In the genomic region with DNA sequence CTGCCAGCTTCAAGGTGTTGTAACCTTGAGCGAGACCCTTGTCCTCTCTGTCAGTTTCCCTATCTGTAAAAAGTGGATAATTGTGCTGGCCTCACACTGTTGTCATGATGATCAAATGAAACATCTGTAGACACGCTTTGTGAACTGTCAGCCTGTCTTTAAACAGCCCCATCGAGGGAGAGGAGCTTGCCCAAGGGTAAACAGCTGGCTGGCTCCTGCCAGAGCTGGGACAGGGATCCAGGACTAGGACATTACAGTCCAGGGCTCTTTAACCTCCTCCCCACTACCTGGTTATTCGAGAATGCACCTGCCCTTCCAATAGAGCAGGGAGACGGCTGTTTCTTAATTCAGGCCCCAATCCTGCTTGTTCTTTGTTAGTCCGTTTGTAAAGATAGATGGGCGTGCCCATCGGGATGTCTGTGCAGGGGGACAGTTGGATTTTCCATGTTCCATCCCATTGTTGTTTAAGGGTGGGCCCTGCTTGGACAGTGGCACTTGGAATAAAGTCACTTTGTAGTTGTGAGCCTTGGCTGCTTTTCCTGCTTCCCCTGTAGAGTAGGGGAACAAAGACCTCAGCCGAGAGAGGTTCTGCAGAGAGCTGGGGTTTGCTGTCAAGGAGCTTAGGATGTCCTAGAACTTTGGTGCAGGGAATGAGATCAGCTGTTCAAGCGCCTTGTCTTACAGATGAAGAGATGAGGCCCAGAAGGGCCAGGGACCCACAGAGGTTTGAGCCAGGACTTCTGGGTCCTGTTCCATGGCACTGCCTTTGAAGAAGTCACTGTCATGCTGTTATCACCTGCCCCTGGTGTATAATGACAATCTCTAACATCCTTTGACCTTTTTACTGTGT, we compare ENCODE assay signal across 9 cellular contexts.
A peak's percentile ranks its signal among the peaks of the same experiment; 100 is the strongest.
DNase-seq lines count a peak whose midpoint lies in the region; ATAC-seq and TF ChIP-seq lines count a peak whose summit lies in the region.
"Had no signal": no experiment of that assay in that cellular context is flagged by ENCODE, and none has a peak within 500 bp of the region (broad histone marks: within the 10 kb centered on the region; RNA-seq: fewer than 3 reads in every experiment).

No MANE protein-coding gene starts in this region.

- POLR2A ChIA-PET in HEK293 (lab: Yijun Ruan, JAX) = no interaction called here
- POLR2A ChIA-PET in activated CD4-positive, alpha-beta memory T cell treated with anti-CD3 and anti-CD28 coated beads, Interleukin-2, amount 10 ng/mL, durations not matched to agents 7 days and 5 days (lab: Charles Lee) = interaction anchor here (0.7 to 3.2 kb wide), 3 partner anchors 10 to 143 kb away, joined by 4 to 20 read pairs (median 5); a partner anchor contains a TSS

- H3K27me3 Mint-ChIP-seq in activated CD4-positive, alpha-beta memory T cell treated with anti-CD3 and anti-CD28 coated beads, Interleukin-2, amount 10 ng/mL, durations not matched to agents 7 days and 5 days = no peaks in the 10 kb centered on the region

- H3K9ac ChIP-seq in smooth muscle cell (ENCODE audit: low read depth) = peak overlapping the region; percentile 96

- H3K36me3 Mint-ChIP-seq in activated CD4-positive, alpha-beta memory T cell treated with anti-CD3 and anti-CD28 coated beads, Interleukin-2, amount 10 ng/mL, durations not matched to agents 7 days and 5 days (ENCODE audit: low read depth) = peaks cover 6% of the 10 kb centered on the region

- no peak overlapping the region for H3K27ac ChIP-seq in HEK293 (ENCODE audit: extremely low read depth, low read depth, low read length)
- H3K27ac ChIP-seq in right cardiac atrium (ENCODE audit: low read length) = peak overlapping the region; percentile 98
- peak overlapping the region; percentile 90 for H3K27ac ChIP-seq in smooth muscle cell (ENCODE audit: low read depth)
- H3K27ac ChIP-seq: HL-60 had no signal

- H3K4me3 ChIP-seq in HEK293 (ENCODE audit: low read depth, low read length) (no peak overlapping the region; the same call in 1 of the 2 replicates), right cardiac atrium (ENCODE audit: low read length) (peak overlapping the region; percentile 97), smooth muscle cell (peak overlapping the region; percentile 99)

- H3K36me3 ChIP-seq in HEK293 (ENCODE audit: control insufficient read depth in 2 of 2, insufficient read depth in 1 of 2, low read length in 2 of 2) (no peaks in the 10 kb centered on the region), smooth muscle cell (ENCODE audit: low read depth) (no peaks in the 10 kb centered on the region)

- ATAC-seq in right cardiac atrium (no peak), GM18870 (IDR thresholded peaks at IDR 0.05; ENCODE audit: unreplicated experiment) (no peak)

- TF ChIP-seq CTCF in HEK293 (tag by site-specific recombination; IDR thresholded peaks at IDR 0.05) (no peak), smooth muscle cell (IDR thresholded peaks at IDR 0.05; ENCODE audit: borderline replicate concordance, insufficient read depth, poor library complexity, severe bottlenecking) (no peak)

- H3K27ac Mint-ChIP-seq in activated CD4-positive, alpha-beta memory T cell treated with anti-CD3 and anti-CD28 coated beads, Interleukin-2, amount 10 ng/mL, durations not matched to agents 7 days and 5 days = peak overlapping the region; percentile 10

- peaks cover 61% of the 10 kb centered on the region for H3K79me2 ChIP-seq in smooth muscle cell (ENCODE audit: low read depth)

- intact Hi-C loops in right cardiac atrium (cut with DNase I) = loop anchor here in 2 of 4 donors (5.0 kb wide), 1 partner anchor 79 kb away; a partner anchor contains a TSS

- 23% methylated on average over 10 of the region's 10 CpGs for WGBS in right cardiac atrium
- 42% methylated on average over 10 of the region's 10 CpGs for WGBS in smooth muscle cell (ENCODE audit: low lambda C conversion rate)

- peaks cover 74% of the 10 kb centered on the region for H3K4me1 Mint-ChIP-seq in activated CD4-positive, alpha-beta memory T cell treated with anti-CD3 and anti-CD28 coated beads, Interleukin-2, amount 10 ng/mL, durations not matched to agents 7 days and 5 days

- H2AFZ ChIP-seq in smooth muscle cell (ENCODE audit: low read depth) = no peak overlapping the region

- CTCF ChIA-PET in HEK293 (lab: Yijun Ruan, JAX) = interaction anchor here (0.5 to 1.1 kb wide), 3 partner anchors 10 to 141 kb away, joined by 3 read pairs; no protein-coding TSS in a partner anchor
- CTCF ChIA-PET in activated CD4-positive, alpha-beta memory T cell treated with anti-CD3 and anti-CD28 coated beads, Interleukin-2, amount 10 ng/mL, durations not matched to agents 7 days and 5 days (lab: Charles Lee) = interaction anchor here (1.1 to 2.2 kb wide), 3 partner anchors 9 to 27 kb away, joined by 3 to 8 read pairs (median 6); no protein-coding TSS in a partner anchor

- peak overlapping the region; percentile 91 for H3K4me3 Mint-ChIP-seq in activated CD4-positive, alpha-beta memory T cell treated with anti-CD3 and anti-CD28 coated beads, Interleukin-2, amount 10 ng/mL, durations not matched to agents 7 days and 5 days

- H4K20me1 ChIP-seq in smooth muscle cell (ENCODE audit: low read depth) = peaks cover 66% of the 10 kb centered on the region

- H3F3A ChIP-seq in smooth muscle cell (ENCODE audit: low read depth) = peaks cover 48% of the 10 kb centered on the region

- H3K9me3 ChIP-seq in HEK293 (ENCODE audit: control insufficient read depth, insufficient read depth, low read depth, low read length) = no peaks in the 10 kb centered on the region
- H3K9me3 ChIP-seq in right cardiac atrium (ENCODE audit: control insufficient read depth, low read length) = no peaks in the 10 kb centered on the region
- no peaks in the 10 kb centered on the region for H3K9me3 ChIP-seq in smooth muscle cell (replicated peaks; ENCODE audit: low read depth)

- H3K4me2 ChIP-seq in smooth muscle cell = peak overlapping the region; percentile 100

- no peaks in the 10 kb centered on the region for H3K9me3 Mint-ChIP-seq in activated CD4-positive, alpha-beta memory T cell treated with anti-CD3 and anti-CD28 coated beads, Interleukin-2, amount 10 ng/mL, durations not matched to agents 7 days and 5 days

- peaks cover 31% of the 10 kb centered on the region for H3K4me1 ChIP-seq in HEK293 (ENCODE audit: control insufficient read depth, insufficient read depth, low read length)
- H3K4me1 ChIP-seq in right cardiac atrium (ENCODE audit: control insufficient read depth, insufficient read depth, low read length) = peaks cover 39% of the 10 kb centered on the region
- H3K4me1 ChIP-seq in smooth muscle cell (ENCODE audit: low read depth) = peaks cover 34% of the 10 kb centered on the region

- no peak for DNase-seq in activated CD4-positive, alpha-beta memory T cell treated with anti-CD3 and anti-CD28 coated beads, Interleukin-2, amount 10 ng/mL, durations not matched to agents 7 days and 5 days
- DNase-seq in right cardiac atrium (no peak), smooth muscle cell (lab: John Stamatoyannopoulos, UW; ENCODE audit: unreplicated experiment) (no peak), SKM-1 (lab: John Stamatoyannopoulos, UW; ENCODE audit: unreplicated experiment) (no peak), GM03348 (ENCODE audit: low spot score) (no peak)
- DNase-seq in activated CD4-positive, CD25-positive, alpha-beta regulatory T cell (lab: John Stamatoyannopoulos, UW) = no peak

- no peaks in the 10 kb centered on the region for H3K27me3 ChIP-seq in right cardiac atrium (ENCODE audit: control insufficient read depth, insufficient read depth)
- H3K27me3 ChIP-seq in smooth muscle cell (ENCODE audit: low read depth) = no peaks in the 10 kb centered on the region

TF ChIP-seq in HEK293, 187 proteins besides CTCF, POLR2A, EP300 and RAD21:
- TF ChIP-seq ZNF23 (tag by site-specific recombination; IDR thresholded peaks at IDR 0.05; ENCODE audit: borderline replicate concordance) (no peak), SCRT1 (tag by site-specific recombination; IDR thresholded peaks at IDR 0.05; ENCODE audit: borderline replicate concordance) (no peak), ZNF621 (tag by site-specific recombination; IDR thresholded peaks at IDR 0.05) (no peak), BCL11A (tag by site-specific recombination; IDR thresholded peaks at IDR 0.05; ENCODE audit: low read depth) (no peak), ZNF248 (tag by site-specific recombination; IDR thresholded peaks at IDR 0.05) (no peak), ZNF600 (tag by site-specific recombination; IDR thresholded peaks at IDR 0.05) (0 out of 2 replicates have a peak, but pooled peaks have one; percentile 19), ZBTB17 (tag by site-specific recombination; IDR thresholded peaks at IDR 0.05) (0 out of 2 replicates have a peak, but pooled peaks have one; percentile 16), ZNF341 (tag by site-specific recombination; IDR thresholded peaks at IDR 0.05; ENCODE audit: low read depth) (peak; percentile 53), GLI2 (tag by site-specific recombination; IDR thresholded peaks at IDR 0.05; ENCODE audit: borderline replicate concordance, low read depth) (no peak), ZNF776 (tag by site-specific recombination; IDR thresholded peaks at IDR 0.05; ENCODE audit: borderline replicate concordance) (no peak)
- TF ChIP-seq, protein P1, sequence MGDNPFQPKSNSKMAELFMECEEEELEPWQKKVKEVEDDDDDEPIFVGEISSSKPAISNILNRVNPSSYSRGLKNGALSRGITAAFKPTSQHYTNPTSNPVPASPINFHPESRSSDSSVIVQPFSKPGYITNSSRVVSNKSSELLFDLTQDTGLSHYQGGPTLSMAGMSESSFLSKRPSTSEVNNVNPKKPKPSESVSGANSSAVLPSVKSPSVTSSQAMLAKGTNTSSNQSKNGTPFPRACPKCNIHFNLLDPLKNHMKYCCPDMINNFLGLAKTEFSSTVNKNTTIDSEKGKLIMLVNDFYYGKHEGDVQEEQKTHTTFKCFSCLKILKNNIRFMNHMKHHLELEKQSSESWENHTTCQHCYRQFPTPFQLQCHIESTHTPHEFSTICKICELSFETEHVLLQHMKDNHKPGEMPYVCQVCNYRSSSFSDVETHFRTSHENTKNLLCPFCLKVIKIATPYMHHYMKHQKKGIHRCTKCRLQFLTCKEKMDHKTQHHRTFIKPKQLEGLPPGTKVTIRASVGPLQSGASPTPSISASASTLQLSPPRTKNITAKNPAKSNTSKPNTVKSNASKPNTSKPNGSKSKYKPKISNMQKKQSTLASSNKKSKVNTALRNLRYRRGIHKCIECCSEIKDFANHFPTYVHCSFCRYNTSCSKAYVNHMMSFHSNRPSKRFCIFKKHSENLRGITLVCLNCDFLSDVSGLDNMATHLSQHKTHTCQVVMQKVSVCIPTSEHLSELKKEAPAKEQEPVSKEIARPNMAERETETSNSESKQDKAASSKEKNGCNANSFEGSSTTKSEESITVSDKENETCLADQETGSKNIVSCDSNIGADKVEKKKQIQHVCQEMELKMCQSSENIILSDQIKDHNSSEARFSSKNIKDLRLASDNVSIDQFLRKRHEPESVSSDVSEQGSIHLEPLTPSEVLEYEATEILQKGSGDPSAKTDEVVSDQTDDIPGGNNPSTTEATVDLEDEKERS (tag by site-specific recombination; IDR thresholded peaks at IDR 0.05) = no peak
